In the genomic region with DNA sequence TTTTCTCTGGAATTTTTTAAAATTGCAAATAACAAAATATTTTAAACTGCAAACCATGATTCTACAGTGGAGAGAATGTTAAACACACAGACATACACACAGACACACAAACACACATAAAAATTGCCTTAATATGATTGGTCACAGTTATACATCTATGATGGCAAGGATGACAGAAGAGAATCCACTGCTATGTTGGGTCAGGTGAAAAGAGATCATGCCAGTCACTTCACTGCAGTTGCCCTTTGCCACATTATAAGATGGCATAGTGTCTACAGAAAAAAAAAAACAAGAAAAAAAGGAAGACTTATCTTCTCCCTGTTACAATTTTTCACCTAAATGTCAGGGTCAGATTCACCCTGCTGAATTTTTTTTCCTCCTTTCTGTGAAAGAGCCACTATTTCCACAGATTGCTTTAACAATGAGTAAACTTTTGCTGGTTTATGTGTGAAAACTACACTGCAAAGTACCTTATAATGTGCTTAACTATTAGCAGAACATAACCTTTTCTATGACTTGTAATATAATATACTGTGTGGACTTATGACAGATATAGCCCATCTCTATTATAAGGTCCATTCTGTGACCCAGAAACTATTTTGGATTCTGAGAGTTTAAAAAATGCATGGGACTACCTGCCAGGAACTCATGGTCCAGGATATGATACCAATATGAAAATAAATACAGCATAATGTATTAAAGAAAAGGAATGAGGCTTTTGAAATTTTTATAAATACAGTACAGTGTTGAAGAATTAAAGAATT, we compare ENCODE assay signal across 9 cellular contexts.
"Had no signal": no experiment of that assay in that cellular context is flagged by ENCODE, and none has a peak within 500 bp of the region (broad histone marks: within the 10 kb centered on the region; RNA-seq: fewer than 3 reads in every experiment).

No MANE protein-coding gene starts in this region.

- H3K4me2 ChIP-seq: GM23338 had no signal

- H3K36me3 ChIP-seq: HAP-1 had no signal

- H3K27ac ChIP-seq: GM23248 had no signal

- ATAC-seq: GM23338, HCT116 had no signal

- H3K4me3 ChIP-seq: GM23248, GM23338, HAP-1 had no signal

- H3K4me1 ChIP-seq: HAP-1 had no signal

- DNase-seq: GM23248, GOT3, H7, H9, HCEC 1CT, HFFc6 had no signal

- H3K9me3 ChIP-seq: HAP-1 had no signal

- H3K9ac ChIP-seq: GM23248 had no signal

- H2AFZ ChIP-seq: GM23248, GM23338 had no signal
